17 cellular contexts compared by ENCODE assay signal in the genomic region with DNA sequence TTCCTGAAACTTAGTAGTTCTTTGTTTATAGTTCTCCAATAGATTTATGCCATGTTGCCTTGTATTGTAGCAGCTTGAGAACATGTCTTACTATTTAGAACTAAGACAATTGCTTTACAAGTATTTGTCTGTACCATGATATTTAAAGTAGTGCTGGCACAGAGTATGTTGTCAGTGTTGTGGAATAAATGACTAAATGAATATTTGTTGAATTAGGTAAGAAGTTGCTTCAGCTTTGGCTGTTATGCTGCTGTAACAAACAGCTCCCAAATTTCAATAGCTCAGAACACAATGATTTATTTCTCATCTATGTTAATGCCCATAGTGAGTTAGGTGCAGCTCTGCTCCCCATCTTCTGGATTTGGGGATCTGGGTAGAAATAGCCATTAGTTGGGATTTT.
DNase-seq lines count a peak whose midpoint lies in the region; ATAC-seq, FAIRE-seq and TF ChIP-seq lines count a peak whose summit lies in the region.
"Had no signal": no experiment of that assay in that cellular context is flagged by ENCODE, and none has a peak within 500 bp of the region (broad histone marks: within the 10 kb centered on the region; RNA-seq: fewer than 3 reads in every experiment).

No MANE protein-coding gene starts in this region.

- no peak overlapping the region for H2AFZ ChIP-seq in ACC112 (ENCODE audit: low read length, unreplicated experiment)
- no peak overlapping the region for H2AFZ ChIP-seq in astrocyte (ENCODE audit: low read depth, low read length)
- H2AFZ ChIP-seq in HepG2 (ENCODE audit: low read length) = no peak overlapping the region

- no peaks in the 10 kb centered on the region for H3K27me3 Mint-ChIP-seq in astrocyte (ENCODE audit: low read depth, unreplicated experiment)
- H3K27me3 Mint-ChIP-seq in mesothelial cell of epicardium (ENCODE audit: low read depth) = no peaks in the 10 kb centered on the region

- CTCF ChIA-PET in HepG2 (lab: Yijun Ruan, JAX; ENCODE audit: low intra/inter-chr PET ratio, low total read pairs) = no interaction called here

- no peak for TF ChIP-seq RAD21 in HepG2 (CRISPR knock-in tag; IDR thresholded peaks at IDR 0.05)

- DNase-seq in HCEC 1CT (peak; percentile 73), astrocyte (ENCODE audit: low read depth) (no peak), GM12891 (ENCODE audit: insufficient read length, low spot score) (no peak), mesothelial cell of epicardium (ENCODE audit: low spot score in 2 of 2, unreplicated experiment in 2 of 2) (no peak), HepG2 (ENCODE audit: low spot score) (no peak)
- DNase-seq: Caco-2, NCI-H146, NCI-H2081 treated with DMSO at 0.1 percent for 48 hours, NCI-H2227 treated with DMSO at 0.1 percent for 48 hours, NCI-H526 treated with DMSO at 0.1 percent for 48 hours, OCI-M1, SK-N-SH had no signal

- H3K79me2 ChIP-seq in ACC112 (ENCODE audit: control insufficient read depth, insufficient read depth, low read length, unreplicated experiment) (no peaks in the 10 kb centered on the region), astrocyte (ENCODE audit: insufficient read depth, low read length) (no peaks in the 10 kb centered on the region), HepG2 (ENCODE audit: insufficient read depth, low read length) (no peaks in the 10 kb centered on the region)

- H3K9ac ChIP-seq in astrocyte (ENCODE audit: low read length) = no peak overlapping the region
- H3K9ac ChIP-seq in HepG2 (ENCODE audit: insufficient read depth, low read depth, low read length) = no peak overlapping the region

- intact Hi-C loops in HepG2 (cut with micrococcal nuclease; ENCODE audit: unreplicated experiment) = no loop called here

- POLR2A ChIA-PET in HepG2 (lab: Yijun Ruan, JAX) = no interaction called here

- TF ChIP-seq CTCF in astrocyte (IDR thresholded peaks at IDR 0.05; ENCODE audit: insufficient read depth, low read depth, low read length) (no peak), gastroesophageal sphincter (IDR thresholded peaks at IDR 0.05) (no peak), mesothelial cell of epicardium (IDR thresholded peaks at IDR 0.05; ENCODE audit: unreplicated experiment) (no peak), HepG2 (CRISPR knock-in tag; IDR thresholded peaks at IDR 0.05) (no peak)

- TF ChIP-seq POLR2A in gastroesophageal sphincter (IDR thresholded peaks at IDR 0.05) = no peak
- TF ChIP-seq POLR2A in GM12891 (IDR thresholded peaks at IDR 0.05; ENCODE audit: low read depth, low read length) = no peak
- no peak for TF ChIP-seq POLR2A in HepG2 (IDR thresholded peaks at IDR 0.05; ENCODE audit: insufficient read depth in 1 of 2, low read depth in 2 of 2, low read length in 2 of 2)

- TF ChIP-seq EP300 in gastroesophageal sphincter (IDR thresholded peaks at IDR 0.05) = no peak
- no peak for TF ChIP-seq EP300 in HepG2 (IDR thresholded peaks at IDR 0.05; ENCODE audit: low read depth in 2 of 2, low read length in 2 of 2)
- no peak for TF ChIP-seq EP300 in HepG2 (CRISPR knock-in tag; IDR thresholded peaks at IDR 0.05; ENCODE audit: borderline replicate concordance)

- ATAC-seq in gastroesophageal sphincter (peak; percentile 61), GM19397 (IDR thresholded peaks at IDR 0.05; ENCODE audit: unreplicated experiment) (no peak), HepG2 (no peak)

- H3K36me3 Mint-ChIP-seq in astrocyte (ENCODE audit: low read depth, unreplicated experiment) = no peaks in the 10 kb centered on the region
- no peaks in the 10 kb centered on the region for H3K36me3 Mint-ChIP-seq in mesothelial cell of epicardium
- H3K36me3 Mint-ChIP-seq: CD14-positive monocyte had no signal

- in situ Hi-C loops in HepG2 (cut with HindIII; ENCODE audit: extremely low pct_ligation_motif_present, low pct_unique_long_range_greater_than_20kb) = no loop called here

- H3K4me1 Mint-ChIP-seq in astrocyte (ENCODE audit: low read depth, unreplicated experiment) = peaks cover 44% of the 10 kb centered on the region
- no peaks in the 10 kb centered on the region for H3K4me1 Mint-ChIP-seq in mesothelial cell of epicardium

- no peaks in the 10 kb centered on the region for H4K20me1 ChIP-seq in astrocyte (ENCODE audit: insufficient read depth, low read length)
- no peaks in the 10 kb centered on the region for H4K20me1 ChIP-seq in HepG2 (ENCODE audit: insufficient read depth, low read length)

- H3K27me3 ChIP-seq in ACC112 (ENCODE audit: insufficient read depth, low read length) = no peaks in the 10 kb centered on the region
- no peaks in the 10 kb centered on the region for H3K27me3 ChIP-seq in astrocyte (ENCODE audit: insufficient read depth, low read length)
- no peaks in the 10 kb centered on the region for H3K27me3 ChIP-seq in gastroesophageal sphincter
- no peaks in the 10 kb centered on the region for H3K27me3 ChIP-seq in HepG2 (ENCODE audit: control insufficient read depth in 1 of 2, insufficient read depth in 2 of 2, low read length in 2 of 2)

- BruUV-seq in HepG2 (replicated peaks; lab: Mats Ljungman, UMichigan) = no TSS peak

- peaks cover 61% of the 10 kb centered on the region for H3K4me1 ChIP-seq in ACC112 (ENCODE audit: control insufficient read depth, insufficient read depth, low read length, unreplicated experiment)
- peaks cover 41% of the 10 kb centered on the region for H3K4me1 ChIP-seq in astrocyte (ENCODE audit: insufficient read depth, low read length)
- peaks cover 0 to 36% (median 0%) of the 10 kb centered on the region in 3 donors for H3K4me1 ChIP-seq in gastroesophageal sphincter
- no peaks in the 10 kb centered on the region for H3K4me1 ChIP-seq in HepG2 (ENCODE audit: insufficient read depth, low read length)
- H3K4me1 ChIP-seq: Caco-2 had no signal

- no peak overlapping the region for H3K4me3 Mint-ChIP-seq in astrocyte (ENCODE audit: unreplicated experiment)
- H3K4me3 Mint-ChIP-seq in mesothelial cell of epicardium = no peak overlapping the region

- H3K27ac ChIP-seq in ACC112 (ENCODE audit: low read depth, low read length) (peak overlapping the region; percentile 96), astrocyte (ENCODE audit: low read depth, low read length) (no peak overlapping the region), gastroesophageal sphincter (peak overlapping the region in 1 of 4 donors; percentile 35), HepG2 (ENCODE audit: extremely low read length, insufficient read depth, low read length) (no peak overlapping the region)

- FAIRE-seq in astrocyte (lab: Jason Lieb, UNC) = no peak
- no peak for FAIRE-seq in GM12891 (lab: Jason Lieb, UNC)
- no peak for FAIRE-seq in HepG2 (lab: Jason Lieb, UNC)
- FAIRE-seq: H54 had no signal

- H3K4me3 ChIP-seq in ACC112 (ENCODE audit: low read depth, low read length) (no peak overlapping the region), astrocyte (ENCODE audit: insufficient read depth, low read depth, low read length) (no peak overlapping the region), gastroesophageal sphincter (no peak overlapping the region), HepG2 (replicated peaks in 1 of 3; ENCODE audit: insufficient read depth in 1 of 3, low read depth in 2 of 3, low read length in 3 of 3) (no peak overlapping the region)

- peaks cover 4% of the 10 kb centered on the region for H3K9me3 Mint-ChIP-seq in astrocyte (ENCODE audit: unreplicated experiment)
- H3K9me3 Mint-ChIP-seq in mesothelial cell of epicardium = peaks cover 7% of the 10 kb centered on the region

- H3K4me2 ChIP-seq in astrocyte (ENCODE audit: low read length) = no peak overlapping the region
- no peak overlapping the region for H3K4me2 ChIP-seq in HepG2 (ENCODE audit: low read depth, low read length)
- H3K4me2 ChIP-seq: SK-N-SH had no signal

- H3K27ac Mint-ChIP-seq in astrocyte (ENCODE audit: unreplicated experiment) (peak overlapping the region; percentile 70), mesothelial cell of epicardium (no peak overlapping the region)

- H3K9me3 ChIP-seq in astrocyte (ENCODE audit: insufficient read depth, low read depth, low read length) (no peaks in the 10 kb centered on the region), gastroesophageal sphincter (no peaks in the 10 kb centered on the region), HepG2 (ENCODE audit: low read length) (no peaks in the 10 kb centered on the region)
- H3K9me3 ChIP-seq: Caco-2, SK-N-SH had no signal

- H3K36me3 ChIP-seq in ACC112 (ENCODE audit: insufficient read depth, low read length) (no peaks in the 10 kb centered on the region), astrocyte (ENCODE audit: insufficient read depth, low read length) (no peaks in the 10 kb centered on the region), gastroesophageal sphincter (no peaks in the 10 kb centered on the region), HepG2 (replicated peaks in 1 of 2; ENCODE audit: control insufficient read depth in 1 of 2, insufficient read depth in 2 of 2, low read length in 2 of 2) (no peaks in the 10 kb centered on the region)

TF ChIP-seq in GM12891, 5 proteins besides CTCF, POLR2A, EP300 and RAD21:
- TF ChIP-seq SPI1 (IDR thresholded peaks at IDR 0.05; ENCODE audit: low read depth, low read length) (no peak), POU2F2 (IDR thresholded peaks at IDR 0.05; ENCODE audit: low read depth, low read length) (no peak), POLR2AphosphoS5 (IDR thresholded peaks at IDR 0.05; ENCODE audit: low read depth, low read length) (no peak), PAX5 (IDR thresholded peaks at IDR 0.05; ENCODE audit: insufficient read depth, low read length, severe bottlenecking) (no peak), TAF1 (IDR thresholded peaks at IDR 0.05; ENCODE audit: low read depth, low read length) (no peak)

TF ChIP-seq in HepG2, 621 proteins besides CTCF, POLR2A, EP300 and RAD21 (continues in another document):
- no peak for TF ChIP-seq SP2 (CRISPR knock-in tag; IDR thresholded peaks at IDR 0.05)
- TF ChIP-seq JUNB (CRISPR knock-in tag; IDR thresholded peaks at IDR 0.05; ENCODE audit: borderline replicate concordance) = no peak
- no peak for TF ChIP-seq PAF1 (CRISPR knock-in tag; IDR thresholded peaks at IDR 0.05)
- TF ChIP-seq, protein P1, sequence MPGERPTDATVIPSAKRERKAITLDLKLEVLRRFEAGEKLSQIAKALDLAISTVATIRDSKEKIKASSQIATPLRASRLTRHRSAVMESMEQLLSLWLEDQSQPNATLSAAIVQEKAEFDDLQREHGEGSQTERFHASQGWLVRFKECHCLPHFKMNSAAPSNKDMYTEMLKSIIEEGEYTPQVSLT (CRISPR knock-in tag; IDR thresholded peaks at IDR 0.05; ENCODE audit: borderline replicate concordance, low read depth) = no peak
- TF ChIP-seq SRSF9 (IDR thresholded peaks at IDR 0.05; ENCODE audit: borderline replicate concordance, insufficient read depth, low read depth, low read length, poor library complexity, severe bottlenecking) = no peak
- TF ChIP-seq SSRP1 (CRISPR knock-in tag; IDR thresholded peaks at IDR 0.05) = no peak
- TF ChIP-seq FOXP1 (IDR thresholded peaks at IDR 0.05) = no peak
- TF ChIP-seq FOXP1 (CRISPR knock-in tag; IDR thresholded peaks at IDR 0.05) = no peak
- no peak for TF ChIP-seq ZFP62 (CRISPR knock-in tag; IDR thresholded peaks at IDR 0.05)
- TF ChIP-seq, protein P2, sequence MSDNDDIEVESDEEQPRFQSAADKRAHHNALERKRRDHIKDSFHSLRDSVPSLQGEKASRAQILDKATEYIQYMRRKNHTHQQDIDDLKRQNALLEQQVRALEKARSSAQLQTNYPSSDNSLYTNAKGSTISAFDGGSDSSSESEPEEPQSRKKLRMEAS (IDR thresholded peaks at IDR 0.05) = no peak
